In genomic region chr9:35649431-35650340, GRCh38 we compare ENCODE assay signal across 9 cellular contexts. TPM values are rescaled to one million over a fixed set of nuclear protein-coding genes. Genes with fewer than 3 reads are reported as not detected.
DNase-seq lines count a peak whose midpoint lies in the region; ATAC-seq and TF ChIP-seq lines count a peak whose summit lies in the region.
"Had no signal": no experiment of that assay in that cellular context is flagged by ENCODE, and none has a peak within 500 bp of the region (broad histone marks: within the 10 kb centered on the region; RNA-seq: fewer than 3 reads in every experiment).

No MANE protein-coding gene starts in this region.

- H3K36me3 Mint-ChIP-seq in activated T-cell treated with anti-CD3 and anti-CD28 coated beads, Interleukin-2, amount 50 U/mL, for 72 hours (ENCODE audit: insufficient read depth in 2 of 2) = peaks cover 4 to 5% of the 10 kb centered on the region in 2 donors

- H3K36me3 ChIP-seq in right atrium auricular region (no peaks in the 10 kb centered on the region), heart right ventricle (no peaks in the 10 kb centered on the region)

- DNase-seq in right atrium auricular region (ENCODE audit: low spot score) (no peak), heart right ventricle (no peak), cerebellar cortex (ENCODE audit: low spot score) (no peak), DMS79 (lab: John Stamatoyannopoulos, UW) (no peak), DMS 273 (lab: John Stamatoyannopoulos, UW; ENCODE audit: unreplicated experiment) (no peak), SW480 (ENCODE audit: low spot score) (no peak)
- peak; percentile 47 to 54 for DNase-seq in activated T-cell treated with anti-CD3 and anti-CD28 coated beads, Interleukin-2, amount 50 U/mL, for 72 hours

- peaks cover 0 to 15% of the 10 kb centered on the region in 2 donors for H3K4me1 ChIP-seq in right atrium auricular region
- H3K4me1 ChIP-seq in heart right ventricle = peaks cover 0 to 72% (median 12%) of the 10 kb centered on the region in 9 donors
- peaks cover 75% of the 10 kb centered on the region for H3K4me1 ChIP-seq in mononuclear cell (ENCODE audit: insufficient read depth, low read length)

- H3K4me1 Mint-ChIP-seq in activated T-cell treated with anti-CD3 and anti-CD28 coated beads, Interleukin-2, amount 50 U/mL, for 72 hours (ENCODE audit: low read depth) = peaks cover 76% of the 10 kb centered on the region

- no peak for TF ChIP-seq CTCF in right atrium auricular region (IDR thresholded peaks at IDR 0.05)
- TF ChIP-seq CTCF in heart right ventricle (IDR thresholded peaks at IDR 0.05) = no peak

- peak overlapping the region; percentile 80 for H3K27ac Mint-ChIP-seq in activated T-cell treated with anti-CD3 and anti-CD28 coated beads, Interleukin-2, amount 50 U/mL, for 72 hours

- intact Hi-C loops in heart right ventricle (cut with DNase I) = loop anchor here (5.0 to 10.0 kb wide), 10 partner anchors 42 to 255 kb away; partner anchors contain the start of genes TESK1 (in 4 of the 10), HINT2 (in 2 of the 10), SPAG8 (in 2 of the 10) and CREB3 (in 1 of the 10)

- H3K27me3 ChIP-seq in right atrium auricular region = no peaks in the 10 kb centered on the region
- H3K27me3 ChIP-seq in heart right ventricle = no peaks in the 10 kb centered on the region
- H3K27me3 ChIP-seq in mononuclear cell (ENCODE audit: insufficient read depth, low read length) = no peaks in the 10 kb centered on the region

- peak overlapping the region; percentile 94 to 97 for H3K4me3 Mint-ChIP-seq in activated T-cell treated with anti-CD3 and anti-CD28 coated beads, Interleukin-2, amount 50 U/mL, for 72 hours

- no peak for ATAC-seq in heart right ventricle
- peak in 1 of 2 donors; percentile 31 for ATAC-seq in activated T-cell treated with anti-CD3 and anti-CD28 coated beads, Interleukin-2, amount 50 U/mL, for 72 hours (replicated peaks in 1 of 2)

- no peaks in the 10 kb centered on the region for H3K27me3 Mint-ChIP-seq in activated T-cell treated with anti-CD3 and anti-CD28 coated beads, Interleukin-2, amount 50 U/mL, for 72 hours (ENCODE audit: low read depth)

- H3K27ac ChIP-seq in right atrium auricular region (peak overlapping the region; percentile 41 to 42), heart right ventricle (peak overlapping the region in 5 of 10 donors; percentile 10 to 85 (median 50))

- WGBS in heart right ventricle, 2 donors = 74 to 85% methylated on average over 26 of the region's 26 CpGs

- H3K9me3 ChIP-seq in right atrium auricular region (no peaks in the 10 kb centered on the region), heart right ventricle (no peaks in the 10 kb centered on the region), mononuclear cell (ENCODE audit: low read depth, low read length) (no peaks in the 10 kb centered on the region)

- H3K9me3 Mint-ChIP-seq in activated T-cell treated with anti-CD3 and anti-CD28 coated beads, Interleukin-2, amount 50 U/mL, for 72 hours = no peaks in the 10 kb centered on the region

- H3K4me3 ChIP-seq in right atrium auricular region (peak overlapping the region in 1 of 2 donors; percentile 6), heart right ventricle (peak overlapping the region in 3 of 10 donors; percentile 5 to 50 (median 20)), mononuclear cell (ENCODE audit: low read length) (peak overlapping the region; percentile 51)

RNA-seq across cellular contexts. Expression of gene SIT1, which starts 1.0 kb away (rescaled TPM):
- total RNA-seq in right atrium auricular region (under 1 TPM in 1 of 2 donors, not detected in 1; 0.55 TPM), heart right ventricle (1 to 10 TPM in 1 of 10 donors, under 1 TPM in 5, not detected in 4; 0.19 to 3.6 (median 0.33) TPM), mononuclear cell (9.6 TPM)
- under 1 TPM in 1 of 2 donors, not detected in 1; 0.25 TPM for polyA plus RNA-seq in heart right ventricle
- total RNA-seq in activated T-cell treated with anti-CD3 and anti-CD28 coated beads, Interleukin-2, amount 50 U/mL, for 72 hours = 10 to 100 TPM; 61.4 to 65.6 TPM
- total RNA-seq: pulmonary artery endothelial cell had no signal

RNA-seq across cellular contexts. Expression of gene RMRP, which starts 8.1 kb away (rescaled TPM):
- total RNA-seq in right atrium auricular region (100 to 1,000 TPM in 1 of 2 donors, not detected in 1; 431 TPM), heart right ventricle (over 10,000 TPM in 3 of 10 donors, 1,000 to 10,000 TPM in 7; 3,879 to 14,997 (median 5,788) TPM), mononuclear cell (37,843 TPM)
- 100 to 1,000 TPM in 1 of 2 donors, 10 to 100 TPM in 1; 14.9 to 476 TPM for polyA plus RNA-seq in heart right ventricle
- total RNA-seq in activated T-cell treated with anti-CD3 and anti-CD28 coated beads, Interleukin-2, amount 50 U/mL, for 72 hours = 1,000 to 10,000 TPM; 5,353 to 9,709 TPM

RNA-seq across cellular contexts. Expression of gene CCDC107, which starts 8.4 kb away (rescaled TPM):
- 10 to 100 TPM; 38.5 to 64.3 TPM for total RNA-seq in right atrium auricular region
- 10 to 100 TPM; 37.9 to 54.0 (median 43.9) TPM for total RNA-seq in heart right ventricle
- polyA plus RNA-seq in heart right ventricle = 100 to 1,000 TPM in 1 of 2 donors, 10 to 100 TPM in 1; 95.3 to 210 TPM
- total RNA-seq in activated T-cell treated with anti-CD3 and anti-CD28 coated beads, Interleukin-2, amount 50 U/mL, for 72 hours = 10 to 100 TPM in 1 of 2 donors, 1 to 10 TPM in 1; 9.5 to 10.8 TPM
- 6.9 TPM for total RNA-seq in mononuclear cell

RNA-seq across cellular contexts. Expression of gene ARHGEF39, which starts 15.3 kb away (rescaled TPM):
- total RNA-seq in right atrium auricular region (under 1 TPM in 1 of 2 donors, not detected in 1; 0.44 TPM), heart right ventricle (under 1 TPM in 8 of 10 donors, not detected in 2; 0.09 to 0.85 (median 0.30) TPM), mononuclear cell (0.10 TPM)
- 1 to 10 TPM in 1 of 2 donors, under 1 TPM in 1; 0.35 to 1.3 TPM for polyA plus RNA-seq in heart right ventricle
- total RNA-seq in activated T-cell treated with anti-CD3 and anti-CD28 coated beads, Interleukin-2, amount 50 U/mL, for 72 hours = 10 to 100 TPM; 12.0 to 15.1 TPM

RNA-seq across cellular contexts. Expression of gene CA9, which starts 24.0 kb away (rescaled TPM):
- 1 to 10 TPM; 5.5 to 5.9 TPM for total RNA-seq in right atrium auricular region
- 10 to 100 TPM in 1 of 10 donors, 1 to 10 TPM in 1, under 1 TPM in 3, not detected in 5; 0.20 to 13.2 (median 0.24) TPM for total RNA-seq in heart right ventricle
- 1 to 10 TPM in 1 of 2 donors, not detected in 1; 1.0 TPM for polyA plus RNA-seq in heart right ventricle
- total RNA-seq in activated T-cell treated with anti-CD3 and anti-CD28 coated beads, Interleukin-2, amount 50 U/mL, for 72 hours = 1 to 10 TPM in 1 of 2 donors, under 1 TPM in 1; 0.65 to 1.6 TPM
- not detected for total RNA-seq in mononuclear cell

Comparison
In these comparisons a context has a peak if more than half of its experiments do, and no peak if none do; other contexts are left out.
1. RNA of gene RMRP, which starts 8.1 kb away (total RNA-seq): 37,843 TPM in mononuclear cell (single experiment), 5,353 to 9,709 TPM in activated T-cell treated with anti-CD3 and anti-CD28 coated beads, Interleukin-2, amount 50 U/mL, for 72 hours and 3,879 to 14,997 TPM in heart right ventricle; 431 TPM in right atrium auricular region; every median in the first group is over 4 times any median in the second.
2. DNase-seq: peak in activated T-cell treated with anti-CD3 and anti-CD28 coated beads, Interleukin-2, amount 50 U/mL, for 72 hours (2 of 2); none in right atrium auricular region (single experiment), heart right ventricle (0 of 2), cerebellar cortex (single experiment), DMS79 (single experiment), DMS 273 (single experiment) and SW480 (single experiment).